ENCODE assay signal across 23 cellular contexts in the genomic region with DNA sequence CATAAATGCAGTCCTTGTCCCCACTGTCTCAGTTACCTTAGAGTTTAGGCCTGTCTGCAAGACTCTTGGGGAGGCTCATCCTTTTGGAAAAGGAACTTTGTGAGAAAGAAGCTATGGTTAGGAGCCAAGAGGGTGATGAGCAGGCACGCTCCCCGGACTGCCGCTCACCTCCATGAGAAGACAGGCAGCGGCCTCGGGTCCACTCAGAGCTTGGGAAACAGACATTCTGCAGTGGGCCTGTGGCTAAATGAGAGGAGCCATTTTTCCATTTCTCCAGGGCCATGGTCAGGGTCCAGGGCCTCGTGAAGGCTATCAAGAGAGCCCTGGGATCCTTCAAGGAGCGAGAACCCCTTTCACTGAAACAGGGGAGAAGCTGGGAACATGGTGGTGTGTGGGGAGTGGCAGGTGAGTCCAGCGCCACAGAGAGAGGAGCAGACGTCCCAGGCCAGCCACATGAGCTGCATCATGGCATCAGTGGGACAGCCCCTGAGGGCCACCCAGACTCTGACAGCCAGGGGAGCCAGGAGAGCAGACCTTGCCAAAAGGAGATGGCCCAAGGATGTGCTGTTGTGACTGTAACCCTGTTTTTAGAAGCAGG. TPM values are rescaled to one million over a fixed set of nuclear protein-coding genes. Genes with fewer than 3 reads are reported as not detected.
DNase-seq lines count a peak whose midpoint lies in the region; TF ChIP-seq lines count a peak whose summit lies in the region.
"Had no signal": no experiment of that assay in that cellular context is flagged by ENCODE, and none has a peak within 500 bp of the region (broad histone marks: within the 10 kb centered on the region; RNA-seq: fewer than 3 reads in every experiment).

No MANE protein-coding gene starts in this region.

- in situ Hi-C loops in GM23248 (cut with MboI) (no loop called here), ACHN (cut with HindIII; ENCODE audit: low pct_ligation_motif_present, low pct_unique_long_range_greater_than_20kb, low sequenced_read_pairs) (no loop called here)

- H4K20me1 ChIP-seq in GM23248 (ENCODE audit: insufficient read depth), result no peaks in the 10 kb centered on the region

- no peak for TF ChIP-seq EP300 in suprapubic skin (IDR thresholded peaks at IDR 0.05)

- H3K79me1 ChIP-seq in neuronal stem cell (ENCODE audit: low read depth, low read length), result no peaks in the 10 kb centered on the region

- TF ChIP-seq CTCF in Peyer's patch (IDR thresholded peaks at IDR 0.05), result no peak
- TF ChIP-seq CTCF in suprapubic skin (IDR thresholded peaks at IDR 0.05), result no peak

- no peaks in the 10 kb centered on the region for H3F3A ChIP-seq in GM23248 (ENCODE audit: insufficient read depth)

- WGBS in neuronal stem cell (ENCODE audit: extremely low coverage in 2 of 2, insufficient read length in 2 of 2, insufficient replicate concordance in 1 of 2), 2 donors, result no CpG with 5 or more reads among the region's 9 CpGs
- WGBS in suprapubic skin, result 86% methylated on average over 9 of the region's 9 CpGs
- WGBS in GM23248 (ENCODE audit: low coverage in 1 of 2, low lambda C conversion rate in 2 of 2, missing lambda C conversion rate in 2 of 2), 2 experiments, result 43 to 51% methylated on average over 9 of the region's 9 CpGs

- H3K14ac ChIP-seq in neuronal stem cell (ENCODE audit: low read length), result no peak overlapping the region

- no peak overlapping the region for H4K8ac ChIP-seq in neuronal stem cell (ENCODE audit: low read depth, low read length)

- H2AFZ ChIP-seq in neuronal stem cell (ENCODE audit: low read length) (no peak overlapping the region), GM23248 (no peak overlapping the region)

- no peak overlapping the region for H2BK12ac ChIP-seq in neuronal stem cell (ENCODE audit: low read length)

- no peak overlapping the region for H3K4ac ChIP-seq in neuronal stem cell (ENCODE audit: low read length)

- H2BK15ac ChIP-seq in neuronal stem cell (ENCODE audit: low read length), result no peak overlapping the region

- H3K18ac ChIP-seq in neuronal stem cell (ENCODE audit: low read length), result peak overlapping the region; percentile 5

- TF ChIP-seq POLR2A in Peyer's patch (IDR thresholded peaks at IDR 0.05), result no peak
- TF ChIP-seq POLR2A in suprapubic skin (IDR thresholded peaks at IDR 0.05), result no peak

- H3K9ac ChIP-seq in neuronal stem cell (ENCODE audit: low read depth, low read length, poor library complexity), result no peak overlapping the region
- no peak overlapping the region for H3K9ac ChIP-seq in GM23248

- H3K27me3 ChIP-seq in Peyer's patch (no peaks in the 10 kb centered on the region), neuronal stem cell (ENCODE audit: control insufficient read depth in 3 of 3, insufficient read depth in 3 of 3, low read depth in 1 of 3, low read length in 3 of 3) (no peaks in the 10 kb centered on the region), suprapubic skin (no peaks in the 10 kb centered on the region), GM23248 (replicated peaks; ENCODE audit: insufficient read depth) (peaks cover 3% of the 10 kb centered on the region; the same call in 1 of the 2 replicates)

- no peak overlapping the region for H3K4me3 ChIP-seq in Peyer's patch
- H3K4me3 ChIP-seq in neuronal stem cell (ENCODE audit: low read length in 2 of 2), result no peak overlapping the region
- no peak overlapping the region for H3K4me3 ChIP-seq in suprapubic skin
- H3K4me3 ChIP-seq in GM23248, result no peak overlapping the region
- H3K4me3 ChIP-seq: GM12878 had no signal

- H3K23ac ChIP-seq in neuronal stem cell (ENCODE audit: low read depth, low read length, poor library complexity), result no peak overlapping the region

- no peak overlapping the region for H3K4me2 ChIP-seq in neuronal stem cell (ENCODE audit: insufficient read depth, low read length, poor library complexity, severe bottlenecking)
- no peak overlapping the region for H3K4me2 ChIP-seq in GM23248 (ENCODE audit: unreplicated experiment)

- no peaks in the 10 kb centered on the region for H3K36me3 ChIP-seq in Peyer's patch
- H3K36me3 ChIP-seq in neuronal stem cell (replicated peaks in 1 of 2; ENCODE audit: control insufficient read depth in 2 of 2, insufficient read depth in 2 of 2, low read length in 2 of 2), result no peaks in the 10 kb centered on the region
- H3K36me3 ChIP-seq in suprapubic skin, result no peaks in the 10 kb centered on the region
- H3K36me3 ChIP-seq in GM23248 (ENCODE audit: low read depth), result no peaks in the 10 kb centered on the region

- no peak overlapping the region for H2BK120ac ChIP-seq in neuronal stem cell (ENCODE audit: low read depth, low read length)

- no peaks in the 10 kb centered on the region for H3K9me3 ChIP-seq in Peyer's patch
- H3K9me3 ChIP-seq in neuronal stem cell (replicated peaks in 1 of 2; ENCODE audit: control insufficient read depth in 2 of 2, insufficient read depth in 1 of 2, low read depth in 1 of 2, low read length in 2 of 2), result no peaks in the 10 kb centered on the region
- no peaks in the 10 kb centered on the region for H3K9me3 ChIP-seq in suprapubic skin
- no peaks in the 10 kb centered on the region for H3K9me3 ChIP-seq in GM23248 (ENCODE audit: low read depth)

- DNase-seq in Peyer's patch (peak in 2 of 3 donors; percentile 23 to 34), ecto neural progenitor cell (ENCODE audit: low spot score) (peak; percentile 36), neuronal stem cell (ENCODE audit: low spot score) (no peak), suprapubic skin (ENCODE audit: low spot score in 2 of 2) (peak; percentile 38 to 76), GM23248 (no peak), ACHN (no peak)
- no peak for DNase-seq in activated effector memory CD4-positive, alpha-beta T cell treated with Interleukin-2 at 50 U/mL for 16 hours
- DNase-seq: C1 segment of cervical spinal cord; CD8-positive, alpha-beta memory T cell; DMS53; EL; HCEC 1CT; Kasumi-1; MM.1S; NCI-H1092 treated with DMSO at 0.1 percent for 48 hours; NCI-H146; NCI-H2029 treated with DMSO at 0.1 percent for 48 hours; OCI-M1; SHP77 treated with DMSO at 0.1 percent for 48 hours had no signal

- no peak overlapping the region for H4K91ac ChIP-seq in neuronal stem cell (ENCODE audit: low read depth, low read length, poor library complexity)

- H3K4me1 ChIP-seq in Peyer's patch (no peaks in the 10 kb centered on the region), neuronal stem cell (ENCODE audit: control insufficient read depth in 2 of 2, insufficient read depth in 1 of 2, low read depth in 1 of 2, low read length in 2 of 2) (no peaks in the 10 kb centered on the region), suprapubic skin (no peaks in the 10 kb centered on the region), GM23248 (ENCODE audit: insufficient read depth) (no peaks in the 10 kb centered on the region)

- H3K27ac ChIP-seq in Peyer's patch (no peak overlapping the region), neuronal stem cell (replicated peaks; ENCODE audit: low read length) (no peak overlapping the region), suprapubic skin (no peak overlapping the region), GM23248 (no peak overlapping the region)

- no peak overlapping the region for H2BK5ac ChIP-seq in neuronal stem cell (ENCODE audit: low read length)

- H3K9me2 ChIP-seq in GM23248 (ENCODE audit: insufficient read depth), result no peaks in the 10 kb centered on the region

- no peaks in the 10 kb centered on the region for H3K79me2 ChIP-seq in GM23248 (ENCODE audit: insufficient read depth)

- H2AK5ac ChIP-seq in neuronal stem cell (ENCODE audit: low read depth, low read length), result peak overlapping the region; percentile 31

RNA-seq across cellular contexts. Expression of a gene that starts 4.0 kb away (rescaled TPM):
- total RNA-seq in Peyer's patch, result not detected
- not detected for polyA plus RNA-seq in neuronal stem cell (2013, experiment 1 of 2)
- not detected for polyA plus RNA-seq in neuronal stem cell (2013, experiment 2 of 2)
- total RNA-seq in suprapubic skin, result not detected
- not detected in 2 replicates for total RNA-seq in GM23248 (2014; rRNA removed; shearing (Covaris generic))
- not detected in 2 replicates for polyA plus RNA-seq in GM23248 (2016; fragmentation: Nextera tagmentation; extraction: Ambion mirVana)
- total RNA-seq: CD8-positive, alpha-beta memory T cell; GM12878; NCI-H460; RPMI7951 had no signal
- polyA plus RNA-seq: CD8-positive, alpha-beta memory T cell; GM12878; IgD-negative memory B cell had no signal

Comparison
In these comparisons a context has a peak if more than half of its experiments do, and no peak if none do; other contexts are left out.
1. DNase-seq: peak in Peyer's patch (2 of 3), ecto neural progenitor cell (single experiment) and suprapubic skin (2 of 2); none in neuronal stem cell (single experiment), activated effector memory CD4-positive, alpha-beta T cell treated with Interleukin-2 at 50 U/mL for 16 hours (single experiment), GM23248 (single experiment) and ACHN (single experiment).